Comparison of ENCODE assay signal across 12 cellular contexts in genomic region chr20:48706710-48707339, GRCh38.
DNase-seq lines count a peak whose midpoint lies in the region; ATAC-seq and TF ChIP-seq lines count a peak whose summit lies in the region.
"Had no signal": no experiment of that assay in that cellular context is flagged by ENCODE, and none has a peak within 500 bp of the region (broad histone marks: within the 10 kb centered on the region; RNA-seq: fewer than 3 reads in every experiment).

No MANE protein-coding gene starts in this region.

- peaks cover 8% of the 10 kb centered on the region for H3K36me3 Mint-ChIP-seq in natural killer cell

- DNase-seq in A673 (ENCODE audit: low spot score) (no peak), H7 (peak; percentile 63), natural killer cell (no peak), foreskin melanocyte (no peak), SKM-1 (lab: John Stamatoyannopoulos, UW; ENCODE audit: unreplicated experiment) (no peak), OCI-M2 (lab: John Stamatoyannopoulos, UW; ENCODE audit: unreplicated experiment) (no peak)
- DNase-seq in central memory CD4-positive, alpha-beta T cell, result no peak
- DNase-seq: activated CD4-positive, alpha-beta T cell treated with anti-CD3 and anti-CD28 coated beads for 1 hour; effector CD8-positive, alpha-beta T cell; NCI-H524; SIG-M5 had no signal

- H3K27ac ChIP-seq in A673 (ENCODE audit: low read depth, low read length, poor library complexity, severe bottlenecking), result peak overlapping the region; percentile 66
- peak overlapping the region; percentile 12 for H3K27ac ChIP-seq in cingulate gyrus (ENCODE audit: low read depth, low read length)

- H3K27me3 ChIP-seq in A673 (replicated peaks; ENCODE audit: insufficient read depth, low read depth, low read length, poor library complexity) (no peaks in the 10 kb centered on the region), H7 (ENCODE audit: control insufficient read depth, insufficient read depth, low read length) (no peaks in the 10 kb centered on the region)

- H3K27me3 Mint-ChIP-seq in natural killer cell (ENCODE audit: low read depth in 2 of 2), result no peaks in the 10 kb centered on the region

- H3K36me3 ChIP-seq in A673 (ENCODE audit: insufficient read depth, low read length, poor library complexity, severe bottlenecking), result peaks cover 84% of the 10 kb centered on the region
- H3K36me3 ChIP-seq in H7 (replicated peaks; ENCODE audit: control insufficient read depth, insufficient read depth, low read length), result no peaks in the 10 kb centered on the region

- CTCF ChIA-PET in A673 (lab: Charles Lee), result no interaction called here

- H3K4me1 ChIP-seq in A673 (ENCODE audit: insufficient read depth, low read length, poor library complexity, severe bottlenecking), result peaks cover 57% of the 10 kb centered on the region

- no peak for TF ChIP-seq CTCF in A673 (conservative IDR thresholded peaks at IDR 0.05; ENCODE audit: low read depth, low read length)
- no peak for TF ChIP-seq CTCF in natural killer cell (IDR thresholded peaks at IDR 0.05)

- H3K4me3 Mint-ChIP-seq in natural killer cell, result peak overlapping the region; percentile 35

- H3K4me1 Mint-ChIP-seq in natural killer cell, result peaks cover 77 to 96% of the 10 kb centered on the region in 2 donors

- ATAC-seq in natural killer cell, result peak; percentile 43 to 82 (median 72)

- POLR2A ChIA-PET in A673 (lab: Charles Lee; ENCODE audit: low non-redundant PET), result no interaction called here

- H3K9me3 Mint-ChIP-seq in natural killer cell, result no peaks in the 10 kb centered on the region

- H3K4me3 ChIP-seq in A673 (ENCODE audit: low read depth, low read length, poor library complexity, severe bottlenecking) (no peak overlapping the region), H7 (ENCODE audit: insufficient read depth, low read depth, low read length) (no peak overlapping the region)

- no TSS peak for BruUV-seq in A673 (replicated peaks; lab: Mats Ljungman, UMichigan)

- intact Hi-C loops in A673 (cut with micrococcal nuclease; ENCODE audit: unreplicated experiment), result no loop called here
- intact Hi-C loops in natural killer cell (cut with micrococcal nuclease), result no loop called here

- no peaks in the 10 kb centered on the region for H3K9me3 ChIP-seq in A673 (ENCODE audit: low read depth, low read length, poor library complexity, severe bottlenecking)

- H3K27ac Mint-ChIP-seq in natural killer cell, result peak overlapping the region; percentile 81 to 90
